13 cellular contexts compared by ENCODE assay signal in the genomic region with DNA sequence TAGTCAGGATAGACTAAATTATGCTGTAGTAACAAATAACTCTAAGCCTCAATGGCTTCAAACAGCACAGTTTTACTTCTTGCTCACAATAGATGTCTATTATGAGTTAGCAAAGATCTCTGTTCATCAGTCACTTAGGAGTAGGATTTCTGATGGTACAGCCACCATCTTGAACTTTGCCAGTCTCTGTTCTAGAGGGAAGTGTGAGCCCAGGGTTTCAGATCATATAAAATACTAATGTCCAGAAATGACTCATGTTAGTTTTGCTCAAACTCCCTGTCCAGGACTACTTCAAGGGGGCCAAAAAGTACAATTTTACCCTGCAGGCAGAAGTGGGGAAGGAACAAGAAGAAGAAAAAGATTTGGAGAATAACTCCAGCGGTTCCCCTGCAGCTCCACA.
DNase-seq lines count a peak whose midpoint lies in the region; ATAC-seq and TF ChIP-seq lines count a peak whose summit lies in the region.
"Had no signal": no experiment of that assay in that cellular context is flagged by ENCODE, and none has a peak within 500 bp of the region (broad histone marks: within the 10 kb centered on the region; RNA-seq: fewer than 3 reads in every experiment).

No MANE protein-coding gene starts in this region.

- H3K9me3 Mint-ChIP-seq in CD14-positive monocyte, result peaks cover 0 to 3% (median 0%) of the 10 kb centered on the region in 7 donors
- H3K9me3 Mint-ChIP-seq: activated CD4-positive, alpha-beta memory T cell treated with anti-CD3 and anti-CD28 coated beads for 36 hours had no signal

- H3K36me3 Mint-ChIP-seq in CD14-positive monocyte, result no peaks in the 10 kb centered on the region
- H3K36me3 Mint-ChIP-seq: activated CD4-positive, alpha-beta memory T cell treated with anti-CD3 and anti-CD28 coated beads for 36 hours had no signal

- intact Hi-C loops in CD14-positive monocyte (cut with micrococcal nuclease), result loop anchor here in 1 of 2 donors (10.0 kb wide), 2 partner anchors 46 to 76 kb away; a partner anchor contains a TSS

- TF ChIP-seq CTCF in CD14-positive monocyte (IDR thresholded peaks at IDR 0.05), result no peak

- H3K4me3 Mint-ChIP-seq in CD14-positive monocyte, result no peak overlapping the region
- H3K4me3 Mint-ChIP-seq: activated CD4-positive, alpha-beta memory T cell treated with anti-CD3 and anti-CD28 coated beads for 36 hours had no signal

- DNase-seq in CD1c-positive myeloid dendritic cell (ENCODE audit: extremely low spot score) (peak; percentile 40), DMS79 (lab: John Stamatoyannopoulos, UW) (no peak), CD14-positive monocyte (ENCODE audit: low spot score) (no peak)
- no peak for DNase-seq in activated CD8-positive, alpha-beta memory T cell treated with anti-CD3 and anti-CD28 coated beads, Interleukin-2, amount 50 U/mL, for 48 hours
- DNase-seq in activated CD4-positive, alpha-beta T cell treated with anti-CD3 and anti-CD28 coated beads, Interleukin-2, amount 50 U/mL, for 1 hour, result no peak
- DNase-seq: 8988T; activated CD4-positive, alpha-beta memory T cell treated with anti-CD3 and anti-CD28 coated beads for 36 hours; effector CD8-positive, alpha-beta T cell; left ventricle myocardium inferior; NCI-H1105 treated with DMSO at 0.1 percent for 48 hours had no signal

- H3K4me1 Mint-ChIP-seq in CD14-positive monocyte, result peaks cover 11% of the 10 kb centered on the region

- no peak overlapping the region for H3K27ac Mint-ChIP-seq in CD14-positive monocyte
- H3K27ac Mint-ChIP-seq: activated CD4-positive, alpha-beta memory T cell treated with anti-CD3 and anti-CD28 coated beads for 36 hours had no signal

- ATAC-seq in GM19035 (IDR thresholded peaks at IDR 0.05; ENCODE audit: unreplicated experiment) (peak; percentile 66), HG02588 (IDR thresholded peaks at IDR 0.05; ENCODE audit: unreplicated experiment) (peak; percentile 76), HG03280 (IDR thresholded peaks at IDR 0.05; ENCODE audit: unreplicated experiment) (peak; percentile 56)

- H3K27me3 Mint-ChIP-seq in CD14-positive monocyte (ENCODE audit: low read depth in 3 of 3), result peaks cover 4 to 10% (median 5%) of the 10 kb centered on the region in 3 donors
